In genomic region chr20:23048283-23049200, GRCh38 we compare ENCODE assay signal across 8 cellular contexts. TPM values are rescaled to one million over a fixed set of nuclear protein-coding genes. Genes with fewer than 3 reads are reported as not detected.
DNase-seq lines count a peak whose midpoint lies in the region; ATAC-seq and TF ChIP-seq lines count a peak whose summit lies in the region.

No MANE protein-coding gene starts in this region.

- H4K8ac ChIP-seq in neuronal stem cell (ENCODE audit: low read depth, low read length): no peak overlapping the region

- H2BK120ac ChIP-seq in neuronal stem cell (ENCODE audit: low read depth, low read length): no peak overlapping the region

- H2AFZ ChIP-seq in neuronal stem cell (ENCODE audit: low read length): peak overlapping the region; percentile 85

- peak; percentile 65 to 75 for DNase-seq in AML-193 (lab: John Stamatoyannopoulos, UW)
- peak; percentile 72 for DNase-seq in HK-2 (ENCODE audit: unreplicated experiment)
- peak; percentile 78 for DNase-seq in WTC11 (ENCODE audit: low spot score)
- peak; percentile 49 for DNase-seq in foreskin melanocyte
- peak; percentile 24 for DNase-seq in neuronal stem cell (ENCODE audit: low spot score)
- DNase-seq in activated CD4-positive, CD25-positive, alpha-beta regulatory T cell (lab: John Stamatoyannopoulos, UW): no peak
- no peak for DNase-seq in NCI-H187 treated with DMSO at 0.1 percent for 48 hours (lab: John Stamatoyannopoulos, UW)

- peak overlapping the region; percentile 82 for H3K23ac ChIP-seq in neuronal stem cell (ENCODE audit: low read depth, low read length, poor library complexity)

- peak overlapping the region in 1 of 2 donors; percentile 72 for H3K4me3 ChIP-seq in neuronal stem cell (ENCODE audit: low read length in 2 of 2)

- peaks cover 92% of the 10 kb centered on the region for H3K27me3 Mint-ChIP-seq in WTC11 (ENCODE audit: low read depth)

- peaks cover 0 to 7% of the 10 kb centered on the region in 2 donors for H3K9me3 ChIP-seq in neuronal stem cell (replicated peaks in 1 of 2; ENCODE audit: control insufficient read depth in 2 of 2, insufficient read depth in 1 of 2, low read depth in 1 of 2, low read length in 2 of 2)

- H3K4me1 Mint-ChIP-seq in WTC11: peaks cover 36% of the 10 kb centered on the region

- H3K14ac ChIP-seq in neuronal stem cell (ENCODE audit: low read length): no peak overlapping the region

- H3K27me3 ChIP-seq in neuronal stem cell (ENCODE audit: control insufficient read depth in 3 of 3, insufficient read depth in 3 of 3, low read depth in 1 of 3, low read length in 3 of 3): peaks cover 10 to 85% (median 48%) of the 10 kb centered on the region in 3 experiments

- H3K36me3 Mint-ChIP-seq in WTC11: no peaks in the 10 kb centered on the region

- no peak overlapping the region for H4K91ac ChIP-seq in neuronal stem cell (ENCODE audit: low read depth, low read length, poor library complexity)

- ATAC-seq in WTC11 (peak; percentile 53), HG03108 (IDR thresholded peaks at IDR 0.05; ENCODE audit: unreplicated experiment) (no peak)

- H3K4me2 ChIP-seq in neuronal stem cell (ENCODE audit: insufficient read depth, low read length, poor library complexity, severe bottlenecking): peak overlapping the region; percentile 98

- peak overlapping the region; percentile 81 for H3K18ac ChIP-seq in neuronal stem cell (ENCODE audit: low read length)

- H3K9ac ChIP-seq in neuronal stem cell (ENCODE audit: low read depth, low read length, poor library complexity): peak overlapping the region; percentile 64

- H3K36me3 ChIP-seq in neuronal stem cell (replicated peaks in 1 of 2; ENCODE audit: control insufficient read depth in 2 of 2, insufficient read depth in 2 of 2, low read length in 2 of 2): no peaks in the 10 kb centered on the region

- no peak overlapping the region for H3K27ac Mint-ChIP-seq in WTC11

- no peak for TF ChIP-seq CTCF in WTC11 (IDR thresholded peaks at IDR 0.05)

- peak overlapping the region; percentile 28 for H2AK5ac ChIP-seq in neuronal stem cell (ENCODE audit: low read depth, low read length)

- H3K27ac ChIP-seq in neuronal stem cell (replicated peaks; ENCODE audit: low read length): no peak overlapping the region

- POLR2A ChIA-PET in WTC11 (lab: Charles Lee): no interaction called here

- H3K9me3 Mint-ChIP-seq in WTC11: no peaks in the 10 kb centered on the region

- no peaks in the 10 kb centered on the region for H3K79me1 ChIP-seq in neuronal stem cell (ENCODE audit: low read depth, low read length)

- H2BK15ac ChIP-seq in neuronal stem cell (ENCODE audit: low read length): no peak overlapping the region

- no peak overlapping the region for H3K4ac ChIP-seq in neuronal stem cell (ENCODE audit: low read length)

- H2BK5ac ChIP-seq in neuronal stem cell (ENCODE audit: low read length): peak overlapping the region; percentile 43

- H3K4me1 ChIP-seq in neuronal stem cell (ENCODE audit: control insufficient read depth in 2 of 2, insufficient read depth in 1 of 2, low read depth in 1 of 2, low read length in 2 of 2): peaks cover 0 to 13% of the 10 kb centered on the region in 2 donors

- H2BK12ac ChIP-seq in neuronal stem cell (ENCODE audit: low read length): peak overlapping the region; percentile 69

- H3K4me3 Mint-ChIP-seq in WTC11: peak overlapping the region; percentile 89

- WGBS in neuronal stem cell (ENCODE audit: extremely low coverage in 2 of 2, insufficient read length in 2 of 2, insufficient replicate concordance in 1 of 2), 2 donors: no CpG with 5 or more reads among the region's 92 CpGs

- CTCF ChIA-PET in WTC11 (lab: Charles Lee): interaction anchor here (0.5 to 6.0 kb wide), 13 partner anchors 11 to 357 kb away, joined by 3 to 126 read pairs (median 4); partner anchors contain the start of gene SSTR4

TF ChIP-seq in WTC11, 78 proteins besides CTCF, POLR2A, EP300 and RAD21 (continues in another document):
- TF ChIP-seq EMX1 (CRISPR knock-in tag; IDR thresholded peaks at IDR 0.05) (no peak), TEAD1 (CRISPR knock-in tag; IDR thresholded peaks at IDR 0.05) (peak; percentile 75; the same call in 1 of the 2 replicates), FOXP1 (CRISPR knock-in tag; IDR thresholded peaks at IDR 0.05; ENCODE audit: borderline replicate concordance) (peak; percentile 79; the same call in 1 of the 2 replicates), NFE2L1 (CRISPR knock-in tag; IDR thresholded peaks at IDR 0.05) (peak; percentile 72; the same call in 1 of the 2 replicates), GRHL2 (CRISPR knock-in tag; IDR thresholded peaks at IDR 0.05; ENCODE audit: insufficient replicate concordance, severe bottlenecking) (no peak), ATF6 (CRISPR knock-in tag; IDR thresholded peaks at IDR 0.05) (no peak), IRF2 (CRISPR knock-in tag; IDR thresholded peaks at IDR 0.05; ENCODE audit: borderline replicate concordance, low read depth) (no peak), ZNF423 (CRISPR knock-in tag; IDR thresholded peaks at IDR 0.05) (no peak), ZNF532 (CRISPR knock-in tag; IDR thresholded peaks at IDR 0.05; ENCODE audit: borderline replicate concordance) (no peak), ATF2 (CRISPR knock-in tag; IDR thresholded peaks at IDR 0.05; ENCODE audit: borderline replicate concordance, low read depth) (no peak), ZBTB21 (CRISPR knock-in tag; IDR thresholded peaks at IDR 0.05; ENCODE audit: borderline replicate concordance) (peak; percentile 74; the same call in 1 of the 2 replicates), TEAD4 (CRISPR knock-in tag; IDR thresholded peaks at IDR 0.05) (no peak; the same call in 1 of the 2 replicates)
- TF ChIP-seq, protein P1, sequence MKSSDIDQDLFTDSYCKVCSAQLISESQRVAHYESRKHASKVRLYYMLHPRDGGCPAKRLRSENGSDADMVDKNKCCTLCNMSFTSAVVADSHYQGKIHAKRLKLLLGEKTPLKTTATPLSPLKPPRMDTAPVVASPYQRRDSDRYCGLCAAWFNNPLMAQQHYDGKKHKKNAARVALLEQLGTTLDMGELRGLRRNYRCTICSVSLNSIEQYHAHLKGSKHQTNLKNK (CRISPR knock-in tag; IDR thresholded peaks at IDR 0.05): no peak

RNA-seq across cellular contexts. Expression of gene THBD, which starts 0.9 kb away (rescaled TPM):
- total RNA-seq in WTC11 (2021): 0.34 to 1.0 TPM (median 0.92 TPM) in 3 replicates
- polyA plus RNA-seq in neuronal stem cell (2013, experiment 1 of 2): 0.06 TPM
- 0.10 TPM for polyA plus RNA-seq in neuronal stem cell (2013, experiment 2 of 2)

RNA-seq across cellular contexts. Expression of gene SSTR4, which starts 13.4 kb away (rescaled TPM):
- total RNA-seq in WTC11 (2021): not detected in 3 replicates
- polyA plus RNA-seq in neuronal stem cell (2013, experiment 1 of 2): not detected
- not detected for polyA plus RNA-seq in neuronal stem cell (2013, experiment 2 of 2)

RNA-seq across cellular contexts. Expression of gene CD93, which starts 37.6 kb away (rescaled TPM):
- 0.05 to 0.21 TPM (median 0.09 TPM) in 3 replicates for total RNA-seq in WTC11 (2021)
- polyA plus RNA-seq in neuronal stem cell (2013, experiment 1 of 2): under 0.01 TPM
- 0.01 TPM for polyA plus RNA-seq in neuronal stem cell (2013, experiment 2 of 2)

Comparison
In these comparisons a context has a peak if more than half of its experiments do, and no peak if none do; other contexts are left out.
1. DNase-seq: peak in AML-193 (2 of 2), HK-2 (single experiment), WTC11 (single experiment), foreskin melanocyte (single experiment) and neuronal stem cell (single experiment); none in activated CD4-positive, CD25-positive, alpha-beta regulatory T cell (0 of 4) and NCI-H187 treated with DMSO at 0.1 percent for 48 hours (single experiment).